ENCODE assay signal across 18 cellular contexts in genomic region chr5:119117237-119117636, GRCh38.
"Had no signal": no experiment of that assay in that cellular context is flagged by ENCODE, and none has a peak within 500 bp of the region (broad histone marks: within the 10 kb centered on the region; RNA-seq: fewer than 3 reads in every experiment).

No MANE protein-coding gene starts in this region.

- H3K4me3 ChIP-seq: adrenal gland, hepatocyte, left ventricle myocardium inferior, neural progenitor cell, ovary, thyroid gland, uterus had no signal

- DNase-seq: activated CD4-positive, alpha-beta T cell treated with anti-CD3 and anti-CD28 coated beads for 36 hours; activated naive CD4-positive, alpha-beta T cell treated with Interleukin-2 at 50 U/mL for 16 hours; activated T-cell treated with anti-CD3 and anti-CD28 coated beads, Interleukin-2, amount 50 U/mL, for 1 hour; adrenal gland; caudate nucleus; cortex of kidney; effector memory CD4-positive, alpha-beta T cell; kidney; left ventricle myocardium inferior; mesenchymal stem cell; ovary; stimulated activated CD4-positive, alpha-beta T cell treated with anti-CD3 and anti-CD28 coated beads, Interleukin-4, amount 100 ng/mL, for 1 hour; stimulated activated CD8-positive, alpha-beta memory T cell treated with anti-CD3 and anti-CD28 coated beads, Interleukin-4, amount 100 ng/mL, for 48 hours; T-helper 9 cell; thyroid gland; uterus had no signal

- H3K36me3 ChIP-seq: neural progenitor cell, ovary, uterus had no signal

- H3K27me3 Mint-ChIP-seq: activated CD4-positive, alpha-beta T cell treated with anti-CD3 and anti-CD28 coated beads for 36 hours had no signal

- H3K27ac Mint-ChIP-seq: activated CD4-positive, alpha-beta T cell treated with anti-CD3 and anti-CD28 coated beads for 36 hours; neural progenitor cell had no signal

- H3K4me3 Mint-ChIP-seq: activated CD4-positive, alpha-beta T cell treated with anti-CD3 and anti-CD28 coated beads for 36 hours; neural progenitor cell had no signal

- H3K4me1 Mint-ChIP-seq: activated CD4-positive, alpha-beta T cell treated with anti-CD3 and anti-CD28 coated beads for 36 hours; neural progenitor cell had no signal

- H3K27me3 ChIP-seq: adrenal gland, hepatocyte, neural progenitor cell, ovary, thyroid gland, uterus had no signal

- ATAC-seq: activated CD4-positive, alpha-beta T cell treated with anti-CD3 and anti-CD28 coated beads for 36 hours had no signal
